Comparison of ENCODE assay signal across 1 cellular context in genomic region chr15:60970246-60971170, GRCh38.
TF ChIP-seq lines count a peak whose summit lies in the region.

No MANE protein-coding gene starts in this region.

TF ChIP-seq in H1, 55 proteins besides CTCF, POLR2A, EP300 and RAD21:
- no peak for TF ChIP-seq BRCA1 (IDR thresholded peaks at IDR 0.05; ENCODE audit: low read depth, low read length)
- TF ChIP-seq TAF1 (IDR thresholded peaks at IDR 0.05; ENCODE audit: low read depth, low read length) = no peak
